Comparison of ENCODE assay signal across 17 cellular contexts in the genomic region with DNA sequence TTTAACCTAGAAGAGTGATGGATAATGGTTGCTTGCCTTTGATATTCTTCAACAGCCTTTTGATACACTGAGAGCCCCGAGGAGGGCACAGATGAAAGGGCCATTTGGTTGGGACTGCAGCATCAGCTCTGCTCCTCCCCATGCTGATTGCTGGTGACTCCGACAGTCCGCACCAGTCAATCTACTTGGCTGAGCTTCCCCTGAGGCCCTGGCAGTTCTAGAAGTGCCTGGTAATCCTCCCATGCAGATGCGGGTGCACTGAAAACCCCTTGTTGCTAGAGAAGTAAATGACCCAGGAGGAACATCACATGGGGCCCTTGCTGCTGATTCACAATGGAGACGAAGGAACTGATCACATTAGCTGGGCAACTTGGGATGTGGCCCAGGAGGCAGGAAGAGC. TPM values are rescaled to one million over a fixed set of nuclear protein-coding genes. Genes with fewer than 3 reads are reported as not detected.
DNase-seq lines count a peak whose midpoint lies in the region; ATAC-seq and TF ChIP-seq lines count a peak whose summit lies in the region.
"Had no signal": no experiment of that assay in that cellular context is flagged by ENCODE, and none has a peak within 500 bp of the region (broad histone marks: within the 10 kb centered on the region; RNA-seq: fewer than 3 reads in every experiment).

No MANE protein-coding gene starts in this region.

- H3K27me3 ChIP-seq in H9 (ENCODE audit: insufficient read depth, low read length) (no peaks in the 10 kb centered on the region), endodermal cell (ENCODE audit: control insufficient read depth, insufficient read depth, low read length, poor library complexity, severe bottlenecking) (no peaks in the 10 kb centered on the region)

- peak; percentile 12 for DNase-seq in H9
- DNase-seq in endodermal cell: peak; percentile 22
- DNase-seq in osteocyte (ENCODE audit: extremely low spot score, unreplicated experiment): peak; percentile 48
- DNase-seq in effector CD8-positive, alpha-beta T cell (lab: John Stamatoyannopoulos, UW): no peak
- DNase-seq: Calu3; CD4-positive, CD25-positive, alpha-beta regulatory T cell; DMS 273 treated with DMSO at 0.1 percent for 48 hours; DMS79; GM23248 had no signal

- H3K27me3 Mint-ChIP-seq in H9 (ENCODE audit: low read depth) (peaks cover 11% of the 10 kb centered on the region), endodermal cell (ENCODE audit: insufficient read depth) (peaks cover 8% of the 10 kb centered on the region), osteocyte (ENCODE audit: unreplicated experiment) (peaks cover 16% of the 10 kb centered on the region)

- TF ChIP-seq CTCF in H9 (conservative IDR thresholded peaks at IDR 0.05) (no peak), endodermal cell (conservative IDR thresholded peaks at IDR 0.05) (no peak), osteocyte (IDR thresholded peaks at IDR 0.05) (no peak)

- no peak overlapping the region for H4K5ac ChIP-seq in H9 (ENCODE audit: insufficient read length, low read depth, low read length)

- H2BK120ac ChIP-seq in H9 (ENCODE audit: low read depth, low read length, poor library complexity, severe bottlenecking): no peak overlapping the region

- no peaks in the 10 kb centered on the region for H4K20me1 ChIP-seq in H9 (ENCODE audit: control insufficient read depth, insufficient read depth, insufficient read length)

- no peak overlapping the region for H2AFZ ChIP-seq in H9 (ENCODE audit: low read length)
- H2AFZ ChIP-seq: GM23248 had no signal

- H3K14ac ChIP-seq in H9 (ENCODE audit: insufficient read depth, low read length): no peak overlapping the region; the same call in 1 of the 2 replicates

- H2AK5ac ChIP-seq in H9 (ENCODE audit: insufficient read length, low read length): no peak overlapping the region

- H3K4me1 Mint-ChIP-seq in H9: peaks cover 16 to 18% of the 10 kb centered on the region in 2 experiments
- no peaks in the 10 kb centered on the region for H3K4me1 Mint-ChIP-seq in endodermal cell
- no peaks in the 10 kb centered on the region for H3K4me1 Mint-ChIP-seq in osteocyte (ENCODE audit: unreplicated experiment)

- H3K9ac ChIP-seq in H9 (ENCODE audit: extremely low read depth, insufficient read length, low read length) (no peak overlapping the region), endodermal cell (ENCODE audit: extremely low read depth, low read length, poor library complexity, severe bottlenecking) (no peak overlapping the region)
- H3K9ac ChIP-seq: GM23248 had no signal

- H3K36me3 ChIP-seq in endodermal cell (ENCODE audit: control insufficient read depth, insufficient read depth, low read length): no peaks in the 10 kb centered on the region

- no peak overlapping the region for H4K91ac ChIP-seq in H9 (ENCODE audit: insufficient read length, low read depth, low read length)

- H4K8ac ChIP-seq in H9 (replicated peaks; ENCODE audit: insufficient read length, low read depth, low read length): no peak overlapping the region

- H3K18ac ChIP-seq in H9 (ENCODE audit: insufficient read length, low read depth, low read length): no peak overlapping the region

- H3K4me1 ChIP-seq in H9 (ENCODE audit: insufficient read depth, low read length) (no peaks in the 10 kb centered on the region), endodermal cell (ENCODE audit: control insufficient read depth, insufficient read depth, low read length) (peaks cover 8% of the 10 kb centered on the region)
- H3K4me1 ChIP-seq: A549 had no signal

- H3K79me2 ChIP-seq in H9 (ENCODE audit: insufficient read depth, low read length): no peaks in the 10 kb centered on the region

- H3K23me2 ChIP-seq in H9 (ENCODE audit: insufficient read length, low read depth, low read length, poor library complexity, severe bottlenecking): no peaks in the 10 kb centered on the region

- H3K79me1 ChIP-seq in H9 (ENCODE audit: insufficient read depth, low read depth, low read length, poor library complexity, severe bottlenecking): no peaks in the 10 kb centered on the region

- H3K56ac ChIP-seq in H9 (ENCODE audit: insufficient read length, low read depth, low read length): no peak overlapping the region

- H3K27ac Mint-ChIP-seq in H9 (no peak overlapping the region), endodermal cell (no peak overlapping the region), osteocyte (ENCODE audit: unreplicated experiment) (no peak overlapping the region)

- WGBS in H9 (ENCODE audit: extremely low coverage, insufficient read length, low lambda C conversion rate): no CpG with 5 or more reads among the region's 5 CpGs
- WGBS in endodermal cell (ENCODE audit: insufficient coverage in 1 of 2, insufficient read length in 1 of 2), 2 experiments: 69 to 73% methylated on average over 4 to 5 of the region's 5 CpGs

- no peak overlapping the region for H3T11ph ChIP-seq in H9 (ENCODE audit: low read length)

- H2BK5ac ChIP-seq in H9 (ENCODE audit: insufficient read length, low read length): no peak overlapping the region

- no peak overlapping the region for H3K4me2 ChIP-seq in H9 (ENCODE audit: insufficient read depth, insufficient read length, low read length)
- H3K4me2 ChIP-seq: A549 had no signal

- no peak overlapping the region for H3K23ac ChIP-seq in H9 (ENCODE audit: insufficient read length, low read depth, low read length)

- no peaks in the 10 kb centered on the region for H3K36me3 Mint-ChIP-seq in H9 (ENCODE audit: insufficient read depth in 1 of 3, low read depth in 3 of 3)
- no peaks in the 10 kb centered on the region for H3K36me3 Mint-ChIP-seq in endodermal cell (ENCODE audit: low read depth)
- H3K36me3 Mint-ChIP-seq in osteocyte (ENCODE audit: unreplicated experiment): no peaks in the 10 kb centered on the region
- H3K36me3 Mint-ChIP-seq: CD4-positive, CD25-positive, alpha-beta regulatory T cell had no signal

- no peak overlapping the region for H2BK15ac ChIP-seq in H9 (ENCODE audit: low read depth, low read length)

- H2BK12ac ChIP-seq in H9 (ENCODE audit: insufficient read length, low read depth, low read length): no peak overlapping the region

- no peaks in the 10 kb centered on the region for H3K9me3 ChIP-seq in H9 (ENCODE audit: control insufficient read depth, low read depth, low read length)
- H3K9me3 ChIP-seq in endodermal cell (ENCODE audit: control insufficient read depth, low read length): no peaks in the 10 kb centered on the region
- H3K9me3 ChIP-seq: A549 had no signal

- H2BK20ac ChIP-seq in H9 (ENCODE audit: low read depth, low read length, poor library complexity, severe bottlenecking): no peak overlapping the region

- no peak overlapping the region for H3K4me3 Mint-ChIP-seq in H9
- H3K4me3 Mint-ChIP-seq in endodermal cell: no peak overlapping the region
- no peak overlapping the region for H3K4me3 Mint-ChIP-seq in osteocyte (ENCODE audit: unreplicated experiment)
- H3K4me3 Mint-ChIP-seq: CD4-positive, CD25-positive, alpha-beta regulatory T cell had no signal

- H3K9me3 Mint-ChIP-seq in H9 (no peaks in the 10 kb centered on the region), endodermal cell (no peaks in the 10 kb centered on the region), osteocyte (ENCODE audit: unreplicated experiment) (no peaks in the 10 kb centered on the region)

- H3K27ac ChIP-seq in H9 (ENCODE audit: insufficient read length, low read depth, low read length) (no peak overlapping the region), endodermal cell (ENCODE audit: low read depth, low read length) (no peak overlapping the region)
- H3K27ac ChIP-seq: A549, GM23248 had no signal

- no peak for ATAC-seq in HG03378 (IDR thresholded peaks at IDR 0.05; ENCODE audit: unreplicated experiment)
- ATAC-seq in GM18511 (IDR thresholded peaks at IDR 0.05; ENCODE audit: unreplicated experiment): no peak
- ATAC-seq: A549, GM12878, HepG2 had no signal

- H3K4me3 ChIP-seq in endodermal cell (ENCODE audit: low read length): no peak overlapping the region
- H3K4me3 ChIP-seq: A549, GM12878, GM23248 had no signal

- no peak overlapping the region for H3K4ac ChIP-seq in H9 (ENCODE audit: low read depth, low read length)

RNA-seq across cellular contexts. Expression of a gene that starts 35.2 kb away (rescaled TPM):
- 19.9 and 23.7 TPM in 2 replicates for total RNA-seq in H9 (2021)
- 10 to 100 TPM; 23.5 to 25.3 TPM for total RNA-seq in endodermal cell
- 10.7 TPM for polyA plus RNA-seq in endodermal cell (2013, experiment 1 of 2)
- 10.7 TPM for polyA plus RNA-seq in endodermal cell (2013, experiment 2 of 2)
- not detected in 2 replicates for total RNA-seq in osteocyte
- total RNA-seq: G401, GM23248, HepG2 had no signal
- polyA plus RNA-seq: AG04450, BJ, HepG2 had no signal

RNA-seq across cellular contexts. Expression of a gene that starts 59.7 kb away (rescaled TPM):
- total RNA-seq in H9 (2021) (0.39 and 0.50 TPM in 2 replicates), endodermal cell (under 1 TPM in 1 of 2 donors, not detected in 1; 0.46 TPM), osteocyte (not detected in 2 replicates)
- 2.6 TPM for polyA plus RNA-seq in endodermal cell (2013, experiment 1 of 2)
- 2.6 TPM for polyA plus RNA-seq in endodermal cell (2013, experiment 2 of 2)
- total RNA-seq: Calu3; CD4-positive, CD25-positive, alpha-beta regulatory T cell; G401; GM12878; GM23248; HepG2 had no signal
- polyA plus RNA-seq: AG04450, BJ, GM12878, GM23248, HepG2 had no signal

Comparison
In these comparisons a context has a peak if more than half of its experiments do, and no peak if none do; other contexts are left out.
1. RNA of a gene that starts 35.2 kb away (total RNA-seq): 23.5 to 25.3 TPM in endodermal cell and 19.9 to 23.7 TPM in H9; not detected in osteocyte; every median in the first group is over 10 times any median in the second.